8 cellular contexts compared by ENCODE assay signal in genomic region chr9:131410051-131410491, GRCh38. TPM values are rescaled to one million over a fixed set of nuclear protein-coding genes. Genes with fewer than 3 reads are reported as not detected.
DNase-seq lines count a peak whose midpoint lies in the region; ATAC-seq, FAIRE-seq and TF ChIP-seq lines count a peak whose summit lies in the region.

No MANE protein-coding gene starts in this region.

- no peak overlapping the region for H3K27ac ChIP-seq in GM12878 (ENCODE audit: control insufficient read depth, insufficient read depth)
- H3K27ac ChIP-seq in neutrophil: peak overlapping the region; percentile 73
- H3K27ac ChIP-seq in SK-N-SH (ENCODE audit: low read depth in 2 of 2, low read length in 1 of 2): peak overlapping the region in 1 of 2 experiments; percentile 7; a peak in 2 of 4 replicates

- no peak for TF ChIP-seq RAD21 in GM12878 (IDR thresholded peaks at IDR 0.05; ENCODE audit: insufficient read depth, low read depth, low read length)
- no peak for TF ChIP-seq RAD21 in SK-N-SH (IDR thresholded peaks at IDR 0.05; ENCODE audit: low read length)

- peaks cover 12% of the 10 kb centered on the region for H3F3A ChIP-seq in SK-N-SH (replicated peaks; ENCODE audit: insufficient read depth)

- CTCF ChIA-PET in GM12878 (lab: Yijun Ruan, JAX) (no interaction called here), SK-N-SH (lab: Yijun Ruan, JAX) (no interaction called here)

- no peaks in the 10 kb centered on the region for H3K9me3 ChIP-seq in GM12878 (replicated peaks; ENCODE audit: control insufficient read depth, insufficient read depth, low read length)
- no peaks in the 10 kb centered on the region for H3K9me3 ChIP-seq in neutrophil
- H3K9me3 ChIP-seq in SK-N-SH: no peaks in the 10 kb centered on the region

- ATAC-seq in GM12878 (no peak), HG03175 (IDR thresholded peaks at IDR 0.05; ENCODE audit: unreplicated experiment) (no peak), HG03378 (IDR thresholded peaks at IDR 0.05; ENCODE audit: unreplicated experiment) (no peak)

- H4K20me1 ChIP-seq in GM12878 (ENCODE audit: control insufficient read depth, insufficient read depth) (peaks cover 32% of the 10 kb centered on the region), SK-N-SH (ENCODE audit: insufficient read depth) (peaks cover 100% of the 10 kb centered on the region)

- POLR2A ChIA-PET in GM12878 (lab: Charles Lee): no interaction called here
- POLR2A ChIA-PET in SK-N-SH (lab: Yijun Ruan, JAX): no interaction called here

- H3K4me1 ChIP-seq in GM12878 (ENCODE audit: control insufficient read depth, insufficient read depth, low read length) (peaks cover 25% of the 10 kb centered on the region), neutrophil (ENCODE audit: control insufficient read depth in 1 of 2, insufficient read depth in 1 of 2, low read depth in 1 of 2, low read length in 1 of 2) (peaks cover 42 to 58% of the 10 kb centered on the region in 2 experiments), SK-N-SH (ENCODE audit: control insufficient read depth in 1 of 2, insufficient read depth in 2 of 2, low read depth in 1 of 2, low read length in 1 of 2) (peaks cover 33 to 40% of the 10 kb centered on the region in 2 experiments)

- H2AFZ ChIP-seq in GM12878 (ENCODE audit: control insufficient read depth, low read depth, low read length) (no peak overlapping the region), SK-N-SH (ENCODE audit: low read depth) (no peak overlapping the region)

- WGBS in GM12878 (ENCODE audit: insufficient coverage, insufficient replicate concordance, low lambda C conversion rate, missing lambda C conversion rate): 8% methylated on average over 7 of the region's 7 CpGs
- WGBS in SK-N-SH (ENCODE audit: low lambda C conversion rate): 89% methylated on average over 3 of the region's 7 CpGs

- no peaks in the 10 kb centered on the region for H3K9me2 ChIP-seq in SK-N-SH

- RAD21 ChIA-PET in GM12878 (lab: Charles Lee; ENCODE audit: unreplicated experiment): no interaction called here

- SMC1A ChIA-PET in GM12878 (lab: Charles Lee; ENCODE audit: uncharacterized antibody, unreplicated experiment): no interaction called here

- H3K4me2 ChIP-seq in GM12878 (ENCODE audit: control insufficient read depth, insufficient read depth) (no peak overlapping the region), SK-N-SH (no peak overlapping the region)

- TF ChIP-seq EP300 in GM12878 (IDR thresholded peaks at IDR 0.05; ENCODE audit: borderline replicate concordance in 1 of 2, control insufficient read depth in 1 of 2, low read depth in 2 of 2, low read length in 2 of 2) (no peak), SK-N-SH (IDR thresholded peaks at IDR 0.05; ENCODE audit: borderline replicate concordance in 1 of 2, low read depth in 1 of 2, low read length in 1 of 2) (no peak)

- H3K79me2 ChIP-seq in GM12878 (ENCODE audit: control insufficient read depth, insufficient read depth, low read length): peaks cover 90% of the 10 kb centered on the region
- peaks cover 100% of the 10 kb centered on the region for H3K79me2 ChIP-seq in SK-N-SH (ENCODE audit: insufficient read depth)

- H3K4me3 ChIP-seq in GM12878: no peak overlapping the region
- H3K4me3 ChIP-seq in neutrophil (ENCODE audit: low read depth in 1 of 2, low read length in 1 of 2): peak overlapping the region; percentile 8 to 28
- no peak overlapping the region for H3K4me3 ChIP-seq in SK-N-SH (ENCODE audit: low read depth in 2 of 2, low read length in 1 of 2)

- intact Hi-C loops in GM12878 (cut with micrococcal nuclease; ENCODE audit: unreplicated experiment): no loop called here

- in situ Hi-C loops in GM12878 (cut with MboI): no loop called here

- no peak for TF ChIP-seq CTCF in GM12878 (IDR thresholded peaks at IDR 0.05 in 2 of 3, conservative IDR thresholded peaks at IDR 0.05 in 1 of 3; ENCODE audit: control insufficient read depth in 2 of 3, extremely low read depth in 1 of 3, insufficient read depth in 1 of 3, low read depth in 3 of 3, low read length in 3 of 3)
- TF ChIP-seq CTCF in neutrophil (IDR thresholded peaks at IDR 0.05): no peak
- TF ChIP-seq CTCF in SK-N-SH (IDR thresholded peaks at IDR 0.05): no peak

- H3K36me3 ChIP-seq in GM12878 (ENCODE audit: control insufficient read depth in 2 of 2, insufficient read depth in 2 of 2, low read length in 1 of 2): peaks cover 5 to 7% of the 10 kb centered on the region in 2 experiments; a peak in 3 of 4 replicates
- no peaks in the 10 kb centered on the region for H3K36me3 ChIP-seq in neutrophil
- no peaks in the 10 kb centered on the region for H3K36me3 ChIP-seq in SK-N-SH (replicated peaks in 1 of 2; ENCODE audit: control insufficient read depth in 1 of 2, insufficient read depth in 2 of 2, low read length in 1 of 2)

- TF ChIP-seq POLR2A in GM12878 (IDR thresholded peaks at IDR 0.05; ENCODE audit: low read depth, low read length): peak; percentile 31; the same call in 1 of the 2 replicates

- H3K27me3 ChIP-seq in GM12878 (replicated peaks in 1 of 2; ENCODE audit: control insufficient read depth in 2 of 2, insufficient read depth in 2 of 2, low read length in 1 of 2) (no peaks in the 10 kb centered on the region), neutrophil (no peaks in the 10 kb centered on the region), SK-N-SH (ENCODE audit: insufficient read depth) (no peaks in the 10 kb centered on the region)

- no TSS peak for BruUV-seq in GM12878 (replicated peaks; lab: Mats Ljungman, UMichigan)

- no peak for FAIRE-seq in GM12878 (lab: Jason Lieb, UNC)

- no peak overlapping the region for H3K9ac ChIP-seq in GM12878 (ENCODE audit: control insufficient read depth, insufficient read depth, low read length)
- H3K9ac ChIP-seq in SK-N-SH: no peak overlapping the region

- DNase-seq in DMS 273 (lab: John Stamatoyannopoulos, UW; ENCODE audit: unreplicated experiment) (peak; percentile 85), NCI-H69 (lab: John Stamatoyannopoulos, UW) (peak; percentile 91), GM12878 (ENCODE audit: low read depth, low spot score) (no peak), NCI-H2029 (lab: John Stamatoyannopoulos, UW) (no peak), SK-N-SH (no peak)

TF ChIP-seq in GM12878, 131 proteins besides CTCF, POLR2A, EP300 and RAD21:
- no peak for TF ChIP-seq SUZ12 (IDR thresholded peaks at IDR 0.05; ENCODE audit: unreplicated experiment)

TF ChIP-seq in SK-N-SH, 30 proteins besides CTCF, POLR2A, EP300 and RAD21 (continues in another document):
- TF ChIP-seq MXI1 (IDR thresholded peaks at IDR 0.05; ENCODE audit: low read depth, low read length) (no peak), POLR2AphosphoS5 (IDR thresholded peaks at IDR 0.05; ENCODE audit: low read depth, low read length) (no peak), SIN3A (IDR thresholded peaks at IDR 0.05; ENCODE audit: borderline replicate concordance, low read depth, low read length) (no peak), TCF12 (IDR thresholded peaks at IDR 0.05) (no peak), RCOR1 (IDR thresholded peaks at IDR 0.05; ENCODE audit: low read length) (no peak), USF2 (IDR thresholded peaks at IDR 0.05; ENCODE audit: borderline replicate concordance, low read depth, low read length) (no peak), MAX (IDR thresholded peaks at IDR 0.05; ENCODE audit: low read depth) (no peak), ELF1 (IDR thresholded peaks at IDR 0.05) (no peak), ZBTB33 (IDR thresholded peaks at IDR 0.05; ENCODE audit: borderline replicate concordance, low read depth) (no peak)

RNA-seq across cellular contexts. Expression of gene PRRC2B, which starts 16.2 kb away (rescaled TPM):
- 179 and 186 TPM in 2 replicates for total RNA-seq in GM12878 (2013; cell fraction: nucleolus; rRNA removed)
- 27.8 and 32.0 TPM in 2 replicates for total RNA-seq in GM12878 (2014; rRNA removed)
- total RNA-seq in GM12878 (2014; rRNA removed; fragmentation: Illumina TruSeq; extraction: Trizol): 21.2 and 21.6 TPM in 2 replicates
- 150 and 155 TPM in 2 replicates for total RNA-seq in GM12878 (2021)
- polyA plus RNA-seq in GM12878 (2011; ENCODE audit: low read depth): 45.8 TPM
- 17.9 and 24.9 TPM in 2 replicates for polyA plus RNA-seq in GM12878 (2011; rRNA removed)
- polyA plus RNA-seq in GM12878 (2011; cell fraction: cytosol; rRNA removed): 21.0 and 25.4 TPM in 2 replicates
- polyA plus RNA-seq in GM12878 (2011; cell fraction: nucleus; rRNA removed): 79.4 and 91.6 TPM in 2 replicates
- polyA plus RNA-seq in GM12878 (2012): 53.4 and 80.1 TPM in 2 replicates
- polyA plus RNA-seq in GM12878 (2014; fragmentation: Illumina TruSeq; extraction: Trizol): 48.9 and 66.0 TPM in 2 replicates
- 1 to 10 TPM in 1 of 2 experiments, under 1 TPM in 1; 0.84 to 2.0 TPM for polyA plus RNA-seq in GM12878 (2014; fragmentation: Nextera tagmentation; extraction: Ambion mirVana)
- polyA plus RNA-seq in GM12878 (2014; rRNA removed): 57.6 and 67.4 TPM in 2 replicates
- 10 to 100 TPM; 28.0 to 29.3 TPM for polyA plus RNA-seq in GM12878 (2016; fragmentation: Nextera tagmentation; extraction: Ambion mirVana)
- polyA minus RNA-seq in GM12878 (2011; rRNA and poly(A)+ RNA removed): 55.0 and 58.4 TPM in 2 replicates
- 24.6 and 29.8 TPM in 2 replicates for polyA minus RNA-seq in GM12878 (2011; cell fraction: cytosol; rRNA and poly(A)+ RNA removed)
- polyA minus RNA-seq in GM12878 (2011; cell fraction: nucleus; rRNA and poly(A)+ RNA removed): 19.6 and 36.2 TPM in 2 replicates
- polyA plus RNA-seq in SK-N-SH (2012; rRNA removed): 18.5 and 26.3 TPM in 2 replicates
- 17.5 and 22.0 TPM in 2 replicates for polyA plus RNA-seq in SK-N-SH (2012; cell fraction: cytosol; rRNA removed)
- 84.2 and 122 TPM in 2 replicates for polyA plus RNA-seq in SK-N-SH (2012; cell fraction: nucleus; rRNA removed)

Comparison
In these comparisons a context has a peak if more than half of its experiments do, and no peak if none do; other contexts are left out.
1. DNase-seq: peak in DMS 273 (single experiment) and NCI-H69 (single experiment); none in GM12878 (single experiment), NCI-H2029 (single experiment) and SK-N-SH (single experiment).
2. H3K4me3 ChIP-seq: peak in neutrophil (2 of 2); none in GM12878 (single experiment) and SK-N-SH (0 of 2).